In genomic region chr1:51569284-51570062, GRCh38 we compare ENCODE assay signal across 8 cellular contexts. TPM values are rescaled to one million over a fixed set of nuclear protein-coding genes. Genes with fewer than 3 reads are reported as not detected.
DNase-seq lines count a peak whose midpoint lies in the region; ATAC-seq and TF ChIP-seq lines count a peak whose summit lies in the region.

No MANE protein-coding gene starts in this region.

- peak overlapping the region; percentile 36 to 83 (median 76) for H3K27ac Mint-ChIP-seq in CD14-positive monocyte
- peak overlapping the region; percentile 96 to 99 for H3K27ac Mint-ChIP-seq in stimulated activated naive CD8-positive, alpha-beta T cell treated with anti-CD3 and anti-CD28 coated beads, Interleukin-15, amount 100 ng/mL, for 72 hours

- DNase-seq in CD14-positive monocyte (ENCODE audit: low spot score) (no peak), OCI-M1 (lab: John Stamatoyannopoulos, UW) (peak; percentile 52), amniotic epithelial cell (ENCODE audit: low read depth) (peak; percentile 76), kidney tubule cell (ENCODE audit: low spot score) (peak; percentile 93), HuH-7.5 (ENCODE audit: low spot score) (no peak)
- peak; percentile 29 to 49 for DNase-seq in stimulated activated naive CD8-positive, alpha-beta T cell treated with anti-CD3 and anti-CD28 coated beads, Interleukin-15, amount 100 ng/mL, for 72 hours

- no peaks in the 10 kb centered on the region for H3K9me3 Mint-ChIP-seq in CD14-positive monocyte
- no peaks in the 10 kb centered on the region for H3K9me3 Mint-ChIP-seq in stimulated activated naive CD8-positive, alpha-beta T cell treated with anti-CD3 and anti-CD28 coated beads, Interleukin-15, amount 100 ng/mL, for 72 hours

- peaks cover 34% of the 10 kb centered on the region for H3K4me1 Mint-ChIP-seq in CD14-positive monocyte
- H3K4me1 Mint-ChIP-seq in stimulated activated naive CD8-positive, alpha-beta T cell treated with anti-CD3 and anti-CD28 coated beads, Interleukin-15, amount 100 ng/mL, for 72 hours: peaks cover 38% of the 10 kb centered on the region

- ATAC-seq in GM18909 (IDR thresholded peaks at IDR 0.05; ENCODE audit: poor library complexity, unreplicated experiment): peak; percentile 84
- peak; percentile 73 for ATAC-seq in HG03064 (IDR thresholded peaks at IDR 0.05; ENCODE audit: low read depth, unreplicated experiment)
- ATAC-seq in stimulated activated naive CD8-positive, alpha-beta T cell treated with anti-CD3 and anti-CD28 coated beads, Interleukin-15, amount 100 ng/mL, for 72 hours: peak; percentile 91

- no peaks in the 10 kb centered on the region for H3K36me3 Mint-ChIP-seq in CD14-positive monocyte

- peak overlapping the region; percentile 4 to 55 for H3K4me3 Mint-ChIP-seq in CD14-positive monocyte
- peak overlapping the region; percentile 51 for H3K4me3 Mint-ChIP-seq in stimulated activated naive CD8-positive, alpha-beta T cell treated with anti-CD3 and anti-CD28 coated beads, Interleukin-15, amount 100 ng/mL, for 72 hours

- peak; percentile 7 for TF ChIP-seq CTCF in CD14-positive monocyte (IDR thresholded peaks at IDR 0.05)

- intact Hi-C loops in CD14-positive monocyte (cut with micrococcal nuclease): no loop called here

- peaks cover 0 to 4% (median 3%) of the 10 kb centered on the region in 3 donors for H3K27me3 Mint-ChIP-seq in CD14-positive monocyte (ENCODE audit: low read depth in 3 of 3)
- H3K27me3 Mint-ChIP-seq in stimulated activated naive CD8-positive, alpha-beta T cell treated with anti-CD3 and anti-CD28 coated beads, Interleukin-15, amount 100 ng/mL, for 72 hours: no peaks in the 10 kb centered on the region

RNA-seq across cellular contexts. Expression of gene OSBPL9, which starts 47.4 kb away (rescaled TPM):
- polyA plus RNA-seq in CD14-positive monocyte: 10 to 100 TPM; 31.3 to 41.4 TPM

RNA-seq across cellular contexts. Expression of gene EPS15, which starts 50.4 kb away (rescaled TPM):
- polyA plus RNA-seq in CD14-positive monocyte: 10 to 100 TPM; 36.4 to 53.6 TPM

Comparison
In these comparisons a context has a peak if more than half of its experiments do, and no peak if none do; other contexts are left out.
1. DNase-seq: peak in OCI-M1 (single experiment), amniotic epithelial cell (single experiment), kidney tubule cell (single experiment) and stimulated activated naive CD8-positive, alpha-beta T cell treated with anti-CD3 and anti-CD28 coated beads, Interleukin-15, amount 100 ng/mL, for 72 hours (2 of 2); none in CD14-positive monocyte (single experiment) and HuH-7.5 (single experiment).
2. Peak in every context shown above with its lines, with median percentiles within 50 percentile points of each other: ATAC-seq.